ENCODE assay signal across 16 cellular contexts in the genomic region with DNA sequence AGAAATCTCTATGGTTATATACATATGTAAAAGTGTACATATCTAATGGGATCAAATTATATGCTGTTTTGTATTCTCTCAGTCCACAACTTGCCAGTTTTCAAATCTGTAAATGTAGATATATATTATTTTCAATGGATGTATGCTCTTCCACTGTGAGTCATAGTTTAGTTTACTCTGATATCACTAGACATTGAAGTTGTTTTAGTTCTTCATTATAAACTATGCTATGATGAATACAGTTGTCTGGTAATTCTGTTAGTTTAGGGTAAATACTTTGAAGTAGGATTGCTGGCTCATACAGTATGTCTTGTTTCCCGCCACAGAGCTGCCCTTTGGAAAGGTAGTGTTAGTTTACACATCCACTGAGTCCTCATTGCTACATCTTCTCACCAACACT.
"Had no signal": no experiment of that assay in that cellular context is flagged by ENCODE, and none has a peak within 500 bp of the region (broad histone marks: within the 10 kb centered on the region; RNA-seq: fewer than 3 reads in every experiment).

No MANE protein-coding gene starts in this region.

- H3K4me3 ChIP-seq: Peyer's patch, SJCRH30 had no signal

- ATAC-seq: Right ventricle myocardium inferior had no signal

- H3K4me1 ChIP-seq: Peyer's patch, SJCRH30 had no signal

- DNase-seq: KBM-7, NCI-H1092, NCI-H1105 treated with DMSO at 0.1 percent for 48 hours, NCI-H1417 treated with DMSO at 0.1 percent for 48 hours, NCI-H146, NCI-H1694 treated with DMSO at 0.1 percent for 48 hours, NCI-H2081, NCI-H2107, NCI-H2227 treated with DMSO at 0.1 percent for 48 hours, NCI-H526 treated with DMSO at 0.1 percent for 48 hours, NCI-H774, Peyer's patch, SHP77 treated with DMSO at 0.1 percent for 48 hours, SJCRH30 had no signal

- H3K9me3 ChIP-seq: Peyer's patch, SJCRH30 had no signal

- H3K36me3 ChIP-seq: Peyer's patch, SJCRH30 had no signal

- H3K27ac ChIP-seq: HL-60, Peyer's patch, SJCRH30 had no signal

- H3K27me3 ChIP-seq: Peyer's patch, SJCRH30 had no signal
